ENCODE assay signal across 8 cellular contexts in genomic region chr4:67746797-67747495, GRCh38. TPM values are rescaled to one million over a fixed set of nuclear protein-coding genes. Genes with fewer than 3 reads are reported as not detected.
A peak's percentile ranks its signal among the peaks of the same experiment; 100 is the strongest.
DNase-seq lines count a peak whose midpoint lies in the region; ATAC-seq and TF ChIP-seq lines count a peak whose summit lies in the region.

No MANE protein-coding gene starts in this region.

- no peaks in the 10 kb centered on the region for H3K27me3 ChIP-seq in dorsolateral prefrontal cortex

- DNase-seq in NCI-H82 (lab: John Stamatoyannopoulos, UW) = peak; percentile 49
- no peak for DNase-seq in NCI-H82 treated with DMSO at 0.1 percent for 48 hours (lab: John Stamatoyannopoulos, UW; ENCODE audit: unreplicated experiment)
- DNase-seq in NOMO-1 treated with DMSO at 0.1 percent for 48 hours (lab: John Stamatoyannopoulos, UW; ENCODE audit: unreplicated experiment) = peak; percentile 55
- no peak for DNase-seq in dorsolateral prefrontal cortex
- no peak for DNase-seq in omental fat pad (ENCODE audit: low spot score)
- no peak for DNase-seq in activated CD4-positive, alpha-beta T cell treated with anti-CD3 and anti-CD28 coated beads, Interleukin-2, amount 50 U/mL, for 48 hours
- DNase-seq in stimulated activated CD4-positive, alpha-beta T cell treated with anti-CD3 and anti-CD28 coated beads, Interleukin-1b, Interleukin-23, amount 100 ng/mL, for 48 hours = no peak

- TF ChIP-seq CTCF in dorsolateral prefrontal cortex (IDR thresholded peaks at IDR 0.05 in 54 of 56, conservative IDR thresholded peaks at IDR 0.05 in 2 of 56; ENCODE audit: low read depth in 1 of 56, partially characterized antibody in 56 of 56) = peak; percentile 54 to 90 (median 74)
- TF ChIP-seq CTCF in omental fat pad (IDR thresholded peaks at IDR 0.05) = no peak

- H3K27ac ChIP-seq in dorsolateral prefrontal cortex = no peak overlapping the region

- H3K4me3 ChIP-seq in dorsolateral prefrontal cortex = no peak overlapping the region

- ATAC-seq in GM21786 (IDR thresholded peaks at IDR 0.05; ENCODE audit: unreplicated experiment) = peak; percentile 73
- ATAC-seq in omental fat pad (ENCODE audit: low FRiP score) = peak; percentile 48

- intact Hi-C loops in dorsolateral prefrontal cortex (cut with DNase I) = loop anchor here in 1 of 2 donors (2.0 kb wide), 1 partner anchor 46 kb away; the partner anchor contains the start of gene UBA6

RNA-seq across cellular contexts. Expression of gene GNRHR, which starts 7.2 kb away (rescaled TPM):
- total RNA-seq in dorsolateral prefrontal cortex (not detected), omental fat pad (not detected)

RNA-seq across cellular contexts. Expression of gene UBA6, which starts 46.0 kb away (rescaled TPM):
- total RNA-seq in dorsolateral prefrontal cortex (10 to 100 TPM; 43.0 to 80.2 (median 60.7) TPM), omental fat pad (10 to 100 TPM; 49.2 to 82.6 (median 77.5) TPM)

Comparison
In these comparisons a context has a peak if more than half of its experiments do, and no peak if none do; other contexts are left out.
1. DNase-seq: peak in NCI-H82 (single experiment) and NOMO-1 treated with DMSO at 0.1 percent for 48 hours (single experiment); none in NCI-H82 treated with DMSO at 0.1 percent for 48 hours (single experiment), dorsolateral prefrontal cortex (0 of 10), omental fat pad (single experiment), activated CD4-positive, alpha-beta T cell treated with anti-CD3 and anti-CD28 coated beads, Interleukin-2, amount 50 U/mL, for 48 hours (0 of 2) and stimulated activated CD4-positive, alpha-beta T cell treated with anti-CD3 and anti-CD28 coated beads, Interleukin-1b, Interleukin-23, amount 100 ng/mL, for 48 hours (single experiment).
2. CTCF ChIP-seq: peak in dorsolateral prefrontal cortex (56 of 56); none in omental fat pad (0 of 3).